In the genomic region with DNA sequence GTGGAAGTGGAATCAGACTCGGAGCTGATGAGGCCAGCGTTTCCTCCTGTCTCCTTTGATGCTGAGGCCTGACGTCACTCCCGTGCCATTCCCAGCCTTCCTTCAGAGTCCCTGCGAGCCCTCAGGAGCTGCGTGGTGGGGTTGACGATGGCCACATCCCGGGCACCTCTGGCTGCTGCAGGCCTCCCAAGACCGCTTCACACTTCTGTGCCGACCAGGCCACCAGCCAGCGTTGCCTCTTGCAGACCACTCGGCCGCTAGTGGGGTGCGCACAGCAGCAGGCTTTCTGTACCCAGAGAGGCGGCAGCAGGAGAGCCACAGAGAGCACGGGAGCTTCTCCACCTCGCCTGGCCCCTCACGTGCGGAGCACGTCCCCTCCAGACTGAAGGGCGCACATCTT, we compare ENCODE assay signal across 1 cellular context.
TF ChIP-seq lines count a peak whose summit lies in the region.

No MANE protein-coding gene starts in this region.

TF ChIP-seq in HepG2, 621 proteins besides CTCF, POLR2A, EP300 and RAD21 (continued from another document):
- TF ChIP-seq, protein P1, sequence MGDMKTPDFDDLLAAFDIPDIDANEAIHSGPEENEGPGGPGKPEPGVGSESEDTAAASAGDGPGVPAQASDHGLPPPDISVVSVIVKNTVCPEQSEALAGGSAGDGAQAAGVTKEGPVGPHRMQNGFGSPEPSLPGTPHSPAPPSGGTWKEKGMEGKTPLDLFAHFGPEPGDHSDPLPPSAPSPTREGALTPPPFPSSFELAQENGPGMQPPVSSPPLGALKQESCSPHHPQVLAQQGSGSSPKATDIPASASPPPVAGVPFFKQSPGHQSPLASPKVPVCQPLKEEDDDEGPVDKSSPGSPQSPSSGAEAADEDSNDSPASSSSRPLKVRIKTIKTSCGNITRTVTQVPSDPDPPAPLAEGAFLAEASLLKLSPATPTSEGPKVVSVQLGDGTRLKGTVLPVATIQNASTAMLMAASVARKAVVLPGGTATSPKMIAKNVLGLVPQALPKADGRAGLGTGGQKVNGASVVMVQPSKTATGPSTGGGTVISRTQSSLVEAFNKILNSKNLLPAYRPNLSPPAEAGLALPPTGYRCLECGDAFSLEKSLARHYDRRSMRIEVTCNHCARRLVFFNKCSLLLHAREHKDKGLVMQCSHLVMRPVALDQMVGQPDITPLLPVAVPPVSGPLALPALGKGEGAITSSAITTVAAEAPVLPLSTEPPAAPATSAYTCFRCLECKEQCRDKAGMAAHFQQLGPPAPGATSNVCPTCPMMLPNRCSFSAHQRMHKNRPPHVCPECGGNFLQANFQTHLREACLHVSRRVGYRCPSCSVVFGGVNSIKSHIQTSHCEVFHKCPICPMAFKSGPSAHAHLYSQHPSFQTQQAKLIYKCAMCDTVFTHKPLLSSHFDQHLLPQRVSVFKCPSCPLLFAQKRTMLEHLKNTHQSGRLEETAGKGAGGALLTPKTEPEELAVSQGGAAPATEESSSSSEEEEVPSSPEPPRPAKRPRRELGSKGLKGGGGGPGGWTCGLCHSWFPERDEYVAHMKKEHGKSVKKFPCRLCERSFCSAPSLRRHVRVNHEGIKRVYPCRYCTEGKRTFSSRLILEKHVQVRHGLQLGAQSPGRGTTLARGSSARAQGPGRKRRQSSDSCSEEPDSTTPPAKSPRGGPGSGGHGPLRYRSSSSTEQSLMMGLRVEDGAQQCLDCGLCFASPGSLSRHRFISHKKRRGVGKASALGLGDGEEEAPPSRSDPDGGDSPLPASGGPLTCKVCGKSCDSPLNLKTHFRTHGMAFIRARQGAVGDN (CRISPR knock-in tag; IDR thresholded peaks at IDR 0.05): peak; percentile 38
- TF ChIP-seq ZNF451 (CRISPR knock-in tag; IDR thresholded peaks at IDR 0.05): no peak
- TF ChIP-seq GLI4 (CRISPR knock-in tag; IDR thresholded peaks at IDR 0.05; ENCODE audit: borderline replicate concordance): no peak
- TF ChIP-seq ARID2 (CRISPR knock-in tag; IDR thresholded peaks at IDR 0.05; ENCODE audit: borderline replicate concordance): 0 out of 2 replicates have a peak, but pooled peaks have one; percentile 54
- TF ChIP-seq ZNF556 (CRISPR knock-in tag; IDR thresholded peaks at IDR 0.05; ENCODE audit: borderline replicate concordance): no peak
- no peak for TF ChIP-seq PRDM15 (CRISPR knock-in tag; IDR thresholded peaks at IDR 0.05)
- peak; percentile 81 for TF ChIP-seq CREB1 (IDR thresholded peaks at IDR 0.05)
- no peak for TF ChIP-seq CREB1 (CRISPR knock-in tag; IDR thresholded peaks at IDR 0.05)
- TF ChIP-seq HNF4G (IDR thresholded peaks at IDR 0.05; ENCODE audit: borderline replicate concordance, low read depth, low read length): no peak
- no peak for TF ChIP-seq HNF4G (CRISPR knock-in tag; IDR thresholded peaks at IDR 0.05; ENCODE audit: borderline replicate concordance, low read depth)
- peak; percentile 27; the same call in 1 of the 2 replicates for TF ChIP-seq NRL (CRISPR knock-in tag; IDR thresholded peaks at IDR 0.05; ENCODE audit: borderline replicate concordance)
- no peak for TF ChIP-seq SMYD3 (CRISPR knock-in tag; IDR thresholded peaks at IDR 0.05)
- TF ChIP-seq ZNF580 (CRISPR knock-in tag; IDR thresholded peaks at IDR 0.05; ENCODE audit: borderline replicate concordance, low read depth): no peak
- no peak for TF ChIP-seq ZNF577 (CRISPR knock-in tag; IDR thresholded peaks at IDR 0.05; ENCODE audit: borderline replicate concordance, low read depth)
- no peak for TF ChIP-seq EZH2 (conservative IDR thresholded peaks at IDR 0.05; ENCODE audit: low read depth, low read length)
